ENCODE assay signal across 31 cellular contexts in the genomic region with DNA sequence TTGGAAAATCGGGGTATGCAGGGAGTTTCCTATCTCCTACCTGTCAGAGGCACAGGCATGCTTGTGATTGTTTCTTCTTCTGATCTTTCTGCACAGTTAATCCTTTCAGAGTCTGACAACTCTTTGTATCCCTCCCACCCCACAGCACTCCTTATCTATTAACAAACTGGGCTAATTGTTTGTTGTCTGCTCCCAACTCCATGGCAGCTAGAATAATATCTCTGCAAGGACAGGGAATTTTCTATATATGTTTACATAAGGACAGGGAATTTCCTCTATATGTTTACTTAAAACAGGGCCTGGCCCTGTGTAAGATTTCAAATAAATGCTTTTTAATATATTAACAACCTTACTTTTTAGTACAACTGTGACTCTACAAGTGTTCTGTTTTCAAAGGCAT. TPM values are rescaled to one million over a fixed set of nuclear protein-coding genes. Genes with fewer than 3 reads are reported as not detected.
DNase-seq lines count a peak whose midpoint lies in the region; ATAC-seq, FAIRE-seq and TF ChIP-seq lines count a peak whose summit lies in the region.
"Had no signal": no experiment of that assay in that cellular context is flagged by ENCODE, and none has a peak within 500 bp of the region (broad histone marks: within the 10 kb centered on the region; RNA-seq: fewer than 3 reads in every experiment).

No MANE protein-coding gene starts in this region.

- 19% methylated on average over 1 of the region's 1 CpG for WGBS in A549 (ENCODE audit: missing lambda C conversion rate)
- 82 to 94% methylated on average over 1 of the region's 1 CpG for WGBS in endodermal cell (ENCODE audit: insufficient coverage in 1 of 2, insufficient read length in 1 of 2), 2 experiments

- H3K36me3 ChIP-seq in endodermal cell (ENCODE audit: control insufficient read depth, insufficient read depth, low read length), result no peaks in the 10 kb centered on the region
- H3K36me3 ChIP-seq: BLaER1 treated with 17β-estradiol and CSF1 and Interleukin-3, amounts not matched to agents 10 nM and 100 nM had no signal

- H3K27me3 Mint-ChIP-seq in endodermal cell (ENCODE audit: insufficient read depth), result no peaks in the 10 kb centered on the region
- H3K27me3 Mint-ChIP-seq: CD4-positive, alpha-beta T cell had no signal

- H3K27me3 ChIP-seq in endodermal cell (ENCODE audit: control insufficient read depth, insufficient read depth, low read length, poor library complexity, severe bottlenecking), result no peaks in the 10 kb centered on the region
- H3K27me3 ChIP-seq: BLaER1 treated with 17β-estradiol and CSF1 and Interleukin-3, amounts not matched to agents 10 nM and 100 nM had no signal

- TF ChIP-seq CTCF in A549 (IDR thresholded peaks at IDR 0.05) (no peak), endodermal cell (conservative IDR thresholded peaks at IDR 0.05) (no peak)

- no peak overlapping the region for H3K4me3 ChIP-seq in A549
- peak overlapping the region; percentile 61 for H3K4me3 ChIP-seq in endodermal cell (ENCODE audit: low read length)
- H3K4me3 ChIP-seq: BLaER1 treated with 17β-estradiol and CSF1 and Interleukin-3, amounts not matched to agents 10 nM and 100 nM; GM12878; GM23248 had no signal

- no peaks in the 10 kb centered on the region for H3K36me3 Mint-ChIP-seq in endodermal cell (ENCODE audit: low read depth)

- no peak overlapping the region for H3K9ac ChIP-seq in endodermal cell (ENCODE audit: extremely low read depth, low read length, poor library complexity, severe bottlenecking)
- H3K9ac ChIP-seq: BLaER1 treated with 17β-estradiol and CSF1 and Interleukin-3, amounts not matched to agents 10 nM and 100 nM; GM23248 had no signal

- H3K4me1 Mint-ChIP-seq in endodermal cell, result peaks cover 4% of the 10 kb centered on the region
- H3K4me1 Mint-ChIP-seq: H9 had no signal

- no peak overlapping the region for H3K4me3 Mint-ChIP-seq in endodermal cell
- H3K4me3 Mint-ChIP-seq: CD4-positive, alpha-beta T cell; H9; T-helper 2 cell treated with Interferon-gamma antibody and Interleukin-4, amounts not matched to agents 5 μg/mL and 100 μg/mL, for 36 hours had no signal

- TF ChIP-seq RAD21 in A549 (conservative IDR thresholded peaks at IDR 0.05 in 1 of 2, IDR thresholded peaks at IDR 0.05 in 1 of 2), result no peak

- DNase-seq in A549 (ENCODE audit: low read depth in 1 of 2, low spot score in 1 of 2) (peak in 1 of 2 experiments; percentile 45), DMS53 (lab: John Stamatoyannopoulos, UW) (peak; percentile 73), NCI-H146 treated with DMSO at 0.1 percent for 48 hours (lab: John Stamatoyannopoulos, UW; ENCODE audit: unreplicated experiment) (peak; percentile 27), endodermal cell (no peak), DMS114 treated with DMSO at 0.1 percent for 48 hours (lab: John Stamatoyannopoulos, UW; ENCODE audit: unreplicated experiment) (no peak), DMS 273 treated with DMSO at 0.1 percent for 48 hours (lab: John Stamatoyannopoulos, UW) (no peak)
- DNase-seq: AML-193; CD4-positive, alpha-beta T cell; COR-L47; DMS79; EL; GDM1; GM23248; H9; NCI-H1048; NCI-H1417; NCI-H187; NCI-H2081 treated with DMSO at 0.1 percent for 48 hours; NCI-H2171 treated with DMSO at 0.1 percent for 48 hours; NCI-H345; NCI-H510A treated with DMSO at 0.1 percent for 48 hours; NCI-H82; SHP77; T-helper 1 cell had no signal

- TF ChIP-seq POLR2A in A549 (IDR thresholded peaks at IDR 0.05; ENCODE audit: low read length), result no peak

- ATAC-seq in A549, result peak in 1 of 2 experiments; percentile 78; a peak in 3 of 6 replicates
- no peak for ATAC-seq in GM18868 (IDR thresholded peaks at IDR 0.05; ENCODE audit: unreplicated experiment)
- ATAC-seq in GM19023 (IDR thresholded peaks at IDR 0.05; ENCODE audit: unreplicated experiment), result no peak
- ATAC-seq: GM12878 had no signal

- H3K27ac ChIP-seq in A549 (peak overlapping the region in 1 of 2 experiments; percentile 14; a peak in 1 of 6 replicates), endodermal cell (ENCODE audit: low read depth, low read length) (no peak overlapping the region)
- H3K27ac ChIP-seq: BLaER1 treated with 17β-estradiol and CSF1 and Interleukin-3, amounts not matched to agents 10 nM and 100 nM; GM23248; RWPE1 had no signal

- H3K4me1 ChIP-seq in A549 (peaks cover 11% of the 10 kb centered on the region), endodermal cell (ENCODE audit: control insufficient read depth, insufficient read depth, low read length) (peaks cover 10% of the 10 kb centered on the region)
- H3K4me1 ChIP-seq: BLaER1 treated with 17β-estradiol and CSF1 and Interleukin-3, amounts not matched to agents 10 nM and 100 nM had no signal

- peaks cover 1% of the 10 kb centered on the region for H3K9me3 Mint-ChIP-seq in endodermal cell
- H3K9me3 Mint-ChIP-seq: H9; T-helper 2 cell treated with Interferon-gamma antibody and Interleukin-4, amounts not matched to agents 5 μg/mL and 100 μg/mL, for 36 hours had no signal

- H3K4me2 ChIP-seq in A549, result peak overlapping the region; percentile 35
- H3K4me2 ChIP-seq: BLaER1 treated with 17β-estradiol and CSF1 and Interleukin-3, amounts not matched to agents 10 nM and 100 nM had no signal

- no peak for FAIRE-seq in A549 (lab: Jason Lieb, UNC)
- FAIRE-seq: A204.1, GM12878 had no signal

- POLR2A ChIA-PET in A549 (lab: Yijun Ruan, JAX), result no interaction called here

- H3K9me3 ChIP-seq in A549, result peaks cover 3% of the 10 kb centered on the region; the same call in 2 of the 3 replicates
- peaks cover 1% of the 10 kb centered on the region for H3K9me3 ChIP-seq in endodermal cell (ENCODE audit: control insufficient read depth, low read length)

- CTCF ChIA-PET in A549 (lab: Yijun Ruan, JAX), result interaction anchor here (0.6 to 1.0 kb wide), 2 partner anchors 11 to 671 kb away, joined by 3 read pairs; no protein-coding TSS in a partner anchor

- TF ChIP-seq EP300 in A549 (IDR thresholded peaks at IDR 0.05), result no peak

- no peak overlapping the region for H3K27ac Mint-ChIP-seq in endodermal cell
- H3K27ac Mint-ChIP-seq: CD4-positive, alpha-beta T cell; H9; T-helper 2 cell treated with Interferon-gamma antibody and Interleukin-4, amounts not matched to agents 5 μg/mL and 100 μg/mL, for 36 hours had no signal

TF ChIP-seq in A549, 52 proteins besides CTCF, POLR2A, EP300 and RAD21:
- no peak for TF ChIP-seq HOXA7 (CRISPR knock-in tag; IDR thresholded peaks at IDR 0.05)
- no peak for TF ChIP-seq CBX8 (IDR thresholded peaks at IDR 0.05)
- TF ChIP-seq HOXB13 (CRISPR knock-in tag; IDR thresholded peaks at IDR 0.05; ENCODE audit: low read depth), result no peak
- TF ChIP-seq CBX2 (IDR thresholded peaks at IDR 0.05; ENCODE audit: borderline replicate concordance, low read depth), result no peak
- TF ChIP-seq, protein P1, sequence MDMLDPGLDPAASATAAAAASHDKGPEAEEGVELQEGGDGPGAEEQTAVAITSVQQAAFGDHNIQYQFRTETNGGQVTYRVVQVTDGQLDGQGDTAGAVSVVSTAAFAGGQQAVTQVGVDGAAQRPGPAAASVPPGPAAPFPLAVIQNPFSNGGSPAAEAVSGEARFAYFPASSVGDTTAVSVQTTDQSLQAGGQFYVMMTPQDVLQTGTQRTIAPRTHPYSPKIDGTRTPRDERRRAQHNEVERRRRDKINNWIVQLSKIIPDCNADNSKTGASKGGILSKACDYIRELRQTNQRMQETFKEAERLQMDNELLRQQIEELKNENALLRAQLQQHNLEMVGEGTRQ (IDR thresholded peaks at IDR 0.05), result no peak
- no peak for TF ChIP-seq RCOR1 (IDR thresholded peaks at IDR 0.05; ENCODE audit: low read depth, low read length)
- no peak for TF ChIP-seq PHF8 (IDR thresholded peaks at IDR 0.05; ENCODE audit: borderline replicate concordance, low read depth)
- TF ChIP-seq ZFP36 (IDR thresholded peaks at IDR 0.05; ENCODE audit: borderline replicate concordance, partially characterized antibody), result no peak
- TF ChIP-seq TP53 (CRISPR knock-in tag; IDR thresholded peaks at IDR 0.05), result no peak
- no peak for TF ChIP-seq NR3C1 (IDR thresholded peaks at IDR 0.05)
- TF ChIP-seq, protein P2, sequence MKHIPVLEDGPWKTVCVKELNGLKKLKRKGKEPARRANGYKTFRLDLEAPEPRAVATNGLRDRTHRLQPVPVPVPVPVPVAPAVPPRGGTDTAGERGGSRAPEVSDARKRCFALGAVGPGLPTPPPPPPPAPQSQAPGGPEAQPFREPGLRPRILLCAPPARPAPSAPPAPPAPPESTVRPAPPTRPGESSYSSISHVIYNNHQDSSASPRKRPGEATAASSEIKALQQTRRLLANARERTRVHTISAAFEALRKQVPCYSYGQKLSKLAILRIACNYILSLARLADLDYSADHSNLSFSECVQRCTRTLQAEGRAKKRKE (CRISPR knock-in tag; IDR thresholded peaks at IDR 0.05; ENCODE audit: low read depth), result no peak

RNA-seq across cellular contexts. Expression of a gene that starts 36.0 kb away (rescaled TPM):
- polyA plus RNA-seq in A549 (2011; rRNA removed) (66.2 and 80.9 TPM in 2 replicates), A549 (2017; fragmentation: RNase III; extraction: RNeasy Plus Mini Kit Qiagen cat#74134 plus additional on column Dnase treatment) (19.4 to 30.4 TPM (median 24.2 TPM) in 3 replicates)
- polyA plus RNA-seq in A549 (2012; cell fraction: cytosol; rRNA removed), result 17.4 and 18.0 TPM in 2 replicates
- polyA plus RNA-seq in A549 (2012; cell fraction: nucleus; rRNA removed), result 5.3 and 7.7 TPM in 2 replicates
- polyA minus RNA-seq in A549 (2011; rRNA and poly(A)+ RNA removed), result 22.8 and 30.4 TPM in 2 replicates
- total RNA-seq in endodermal cell, result 10 to 100 TPM; 27.3 to 33.3 TPM
- 16.1 TPM for polyA plus RNA-seq in endodermal cell (2013, experiment 1 of 2)
- polyA plus RNA-seq in endodermal cell (2013, experiment 2 of 2), result 14.0 TPM

Comparison
In these comparisons a context has a peak if more than half of its experiments do, and no peak if none do; other contexts are left out.
1. DNase-seq: peak in DMS53 (single experiment) and NCI-H146 treated with DMSO at 0.1 percent for 48 hours (single experiment); none in endodermal cell (single experiment), DMS114 treated with DMSO at 0.1 percent for 48 hours (single experiment) and DMS 273 treated with DMSO at 0.1 percent for 48 hours (single experiment).